Comparison of ENCODE assay signal across 1 cellular context in genomic region chr11:95778699-95779098, GRCh38.
TF ChIP-seq lines count a peak whose summit lies in the region.

No MANE protein-coding gene starts in this region.

TF ChIP-seq in GM12878, 131 proteins besides CTCF, POLR2A, EP300 and RAD21 (continued from another document):
- TF ChIP-seq NKRF (conservative IDR thresholded peaks at IDR 0.05) (no peak), IKZF1 (conservative IDR thresholded peaks at IDR 0.05) (no peak), CBX5 (IDR thresholded peaks at IDR 0.05; ENCODE audit: low read depth) (no peak), ESRRA (IDR thresholded peaks at IDR 0.05; ENCODE audit: low read length) (no peak)
